9 cellular contexts compared by ENCODE assay signal in the genomic region with DNA sequence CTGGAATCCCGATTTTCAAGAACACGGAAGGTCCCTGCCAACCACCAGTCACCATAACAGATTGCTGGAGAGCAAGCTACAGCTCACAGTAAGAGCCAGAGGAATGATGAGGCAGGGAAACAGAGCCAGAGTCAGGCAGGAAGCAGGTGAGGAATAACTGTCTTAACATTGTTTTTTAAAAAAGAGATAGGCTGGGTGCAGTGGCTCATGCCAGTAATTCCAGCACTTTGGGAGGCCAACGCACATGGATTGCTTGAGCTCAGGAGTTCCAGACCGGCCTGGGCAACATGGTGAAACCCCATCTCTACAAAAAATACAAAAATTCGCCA. TPM values are rescaled to one million over a fixed set of nuclear protein-coding genes. Genes with fewer than 3 reads are reported as not detected.
DNase-seq lines count a peak whose midpoint lies in the region; TF ChIP-seq lines count a peak whose summit lies in the region.
"Had no signal": no experiment of that assay in that cellular context is flagged by ENCODE, and none has a peak within 500 bp of the region (broad histone marks: within the 10 kb centered on the region; RNA-seq: fewer than 3 reads in every experiment).

No MANE protein-coding gene starts in this region.

- H3K4me1 Mint-ChIP-seq in activated CD4-positive, alpha-beta T cell treated with anti-CD3 and anti-CD28 coated beads, Interleukin-2, amount 10 ng/mL, durations not matched to agents 24 days and 14 days: peaks cover 77% of the 10 kb centered on the region

- H3K4me3 Mint-ChIP-seq in activated CD4-positive, alpha-beta T cell treated with anti-CD3 and anti-CD28 coated beads, Interleukin-2, amount 10 ng/mL, durations not matched to agents 24 days and 14 days: peak overlapping the region; percentile 55

- no peaks in the 10 kb centered on the region for H3K27me3 ChIP-seq in dorsolateral prefrontal cortex
- no peaks in the 10 kb centered on the region for H3K27me3 ChIP-seq in subcutaneous abdominal adipose tissue (ENCODE audit: control insufficient read depth in 5 of 5, insufficient read depth in 4 of 5, low read length in 5 of 5)

- peak overlapping the region in 3 of 5 donors; percentile 30 to 71 (median 59) for H3K9ac ChIP-seq in subcutaneous abdominal adipose tissue (ENCODE audit: low read length in 5 of 5)

- peaks cover 27% of the 10 kb centered on the region for H3K36me3 Mint-ChIP-seq in activated CD4-positive, alpha-beta T cell treated with anti-CD3 and anti-CD28 coated beads, Interleukin-2, amount 10 ng/mL, durations not matched to agents 24 days and 14 days (ENCODE audit: low read depth)

- H3K4me3 ChIP-seq in dorsolateral prefrontal cortex: no peak overlapping the region
- H3K4me3 ChIP-seq in subcutaneous abdominal adipose tissue (ENCODE audit: low read depth in 1 of 5, low read length in 5 of 5): no peak overlapping the region
- H3K4me3 ChIP-seq: A549 had no signal

- peaks cover 49 to 81% (median 75%) of the 10 kb centered on the region in 5 donors for H3K4me1 ChIP-seq in subcutaneous abdominal adipose tissue (ENCODE audit: control insufficient read depth in 5 of 5, insufficient read depth in 5 of 5, low read length in 5 of 5)

- TF ChIP-seq CTCF in dorsolateral prefrontal cortex (IDR thresholded peaks at IDR 0.05 in 54 of 56, conservative IDR thresholded peaks at IDR 0.05 in 2 of 56; ENCODE audit: low read depth in 1 of 56, partially characterized antibody in 56 of 56): no peak

- peaks cover 0 to 51% (median 43%) of the 10 kb centered on the region in 5 donors for H3K36me3 ChIP-seq in subcutaneous abdominal adipose tissue (ENCODE audit: control insufficient read depth in 5 of 5, insufficient read depth in 5 of 5, low read length in 5 of 5)

- no peaks in the 10 kb centered on the region for H3K9me3 Mint-ChIP-seq in activated CD4-positive, alpha-beta T cell treated with anti-CD3 and anti-CD28 coated beads, Interleukin-2, amount 10 ng/mL, durations not matched to agents 24 days and 14 days

- no peaks in the 10 kb centered on the region for H3K27me3 Mint-ChIP-seq in activated CD4-positive, alpha-beta T cell treated with anti-CD3 and anti-CD28 coated beads, Interleukin-2, amount 10 ng/mL, durations not matched to agents 24 days and 14 days

- peak overlapping the region; percentile 87 for H3K27ac Mint-ChIP-seq in activated CD4-positive, alpha-beta T cell treated with anti-CD3 and anti-CD28 coated beads, Interleukin-2, amount 10 ng/mL, durations not matched to agents 24 days and 14 days

- H3K9me3 ChIP-seq in subcutaneous abdominal adipose tissue (ENCODE audit: control insufficient read depth in 5 of 5, low read length in 5 of 5): no peaks in the 10 kb centered on the region
- H3K9me3 ChIP-seq: A549 had no signal

- intact Hi-C loops in activated CD4-positive, alpha-beta T cell treated with anti-CD3 and anti-CD28 coated beads, Interleukin-2, amount 10 ng/mL, durations not matched to agents 24 days and 14 days (cut with micrococcal nuclease): no loop called here
- intact Hi-C loops in dorsolateral prefrontal cortex (cut with DNase I): no loop called here

- no peak for DNase-seq in activated CD4-positive, alpha-beta T cell treated with anti-CD3 and anti-CD28 coated beads, Interleukin-2, amount 10 ng/mL, durations not matched to agents 24 days and 14 days
- no peak for DNase-seq in activated CD4-positive, alpha-beta T cell treated with anti-CD3 and anti-CD28 coated beads, Interleukin-2, amount 50 U/mL, for 4 hours
- DNase-seq in dorsolateral prefrontal cortex (no peak), NCI-H2081 (lab: John Stamatoyannopoulos, UW) (no peak), NCI-H345 treated with DMSO at 0.1 percent for 48 hours (lab: John Stamatoyannopoulos, UW; ENCODE audit: unreplicated experiment) (no peak)
- DNase-seq: NCI-H446; stimulated activated CD4-positive, alpha-beta T cell treated with anti-CD3 and anti-CD28 coated beads, Interleukin-2, amount 100 ng/mL, for 24 hours had no signal

- H3K27ac ChIP-seq in dorsolateral prefrontal cortex (peak overlapping the region in 48 of 59 donors; percentile 36 to 87 (median 73)), subcutaneous abdominal adipose tissue (ENCODE audit: low read depth, low read length) (peak overlapping the region; percentile 93)

RNA-seq across cellular contexts. Expression of gene CASTOR1, which starts 13.5 kb away (rescaled TPM):
- 4.7 and 7.3 TPM in 2 replicates for total RNA-seq in activated CD4-positive, alpha-beta T cell treated with anti-CD3 and anti-CD28 coated beads, Interleukin-2, amount 10 ng/mL, durations not matched to agents 24 days and 14 days
- total RNA-seq in dorsolateral prefrontal cortex: 10 to 100 TPM in 109 of 120 experiments, 1 to 10 TPM in 11; 4.6 to 43.5 (median 15.5) TPM

RNA-seq across cellular contexts. Expression of gene TBC1D10A, which starts 24.0 kb away (rescaled TPM):
- total RNA-seq in activated CD4-positive, alpha-beta T cell treated with anti-CD3 and anti-CD28 coated beads, Interleukin-2, amount 10 ng/mL, durations not matched to agents 24 days and 14 days: 18.9 and 19.3 TPM in 2 replicates
- 10 to 100 TPM in 116 of 120 experiments, 1 to 10 TPM in 4; 8.7 to 34.6 (median 16.2) TPM for total RNA-seq in dorsolateral prefrontal cortex

RNA-seq across cellular contexts. Expression of gene OSM, which starts 36.1 kb away (rescaled TPM):
- total RNA-seq in activated CD4-positive, alpha-beta T cell treated with anti-CD3 and anti-CD28 coated beads, Interleukin-2, amount 10 ng/mL, durations not matched to agents 24 days and 14 days: 61.0 and 62.8 TPM in 2 replicates
- total RNA-seq in dorsolateral prefrontal cortex: 1 to 10 TPM in 27 of 120 experiments, under 1 TPM in 47, not detected in 46; 0.23 to 6.7 (median 0.77) TPM

RNA-seq across cellular contexts. Expression of gene SF3A1, which starts 53.9 kb away (rescaled TPM):
- total RNA-seq in activated CD4-positive, alpha-beta T cell treated with anti-CD3 and anti-CD28 coated beads, Interleukin-2, amount 10 ng/mL, durations not matched to agents 24 days and 14 days: 314 and 319 TPM in 2 replicates
- 100 to 1,000 TPM; 120 to 195 (median 158) TPM for total RNA-seq in dorsolateral prefrontal cortex

RNA-seq across cellular contexts. Expression of gene CCDC157, which starts 54.0 kb away (rescaled TPM):
- 2.9 and 3.2 TPM in 2 replicates for total RNA-seq in activated CD4-positive, alpha-beta T cell treated with anti-CD3 and anti-CD28 coated beads, Interleukin-2, amount 10 ng/mL, durations not matched to agents 24 days and 14 days
- 10 to 100 TPM in 1 of 120 experiments, 1 to 10 TPM in 119; 1.9 to 13.1 (median 6.2) TPM for total RNA-seq in dorsolateral prefrontal cortex
